Comparison of ENCODE assay signal across 26 cellular contexts in genomic region chr2:76204048-76204447, GRCh38.
"Had no signal": no experiment of that assay in that cellular context is flagged by ENCODE, and none has a peak within 500 bp of the region (broad histone marks: within the 10 kb centered on the region; RNA-seq: fewer than 3 reads in every experiment).

No MANE protein-coding gene starts in this region.

- H3K36me3 ChIP-seq: left ventricle myocardium inferior, ovary, right atrium auricular region, right lobe of liver, stomach, thyroid gland, transverse colon, upper lobe of left lung, vagina had no signal

- H3K27ac ChIP-seq: left ventricle myocardium inferior, ovary, right atrium auricular region, right lobe of liver, stomach, testis, thyroid gland, transverse colon, upper lobe of left lung, vagina had no signal

- H3K27me3 ChIP-seq: ovary, right atrium auricular region, right lobe of liver, stomach, testis, thyroid gland, transverse colon, upper lobe of left lung, vagina had no signal

- DNase-seq: hypothalamus; immature natural killer cell; kidney; left ventricle myocardium inferior; mesendoderm; midbrain; mucosa of descending colon; naive thymus-derived CD4-positive, alpha-beta T cell; ovary; right lobe of liver; stimulated activated CD4-positive, alpha-beta T cell treated with anti-CD3 and anti-CD28 coated beads, Interleukin-1b, Interleukin-23, amount 100 ng/mL, for 48 hours; stimulated activated CD4-positive, alpha-beta T cell treated with anti-CD3 and anti-CD28 coated beads, Interleukin-2, amount 100 ng/mL, for 48 hours; stimulated activated CD4-positive, alpha-beta T cell treated with anti-CD3 and anti-CD28 coated beads, Interleukin-4, amount 100 ng/mL, for 4 hours; stimulated activated CD8-positive, alpha-beta memory T cell treated with anti-CD3 and anti-CD28 coated beads, Interleukin-4, amount 100 ng/mL, for 48 hours; stimulated activated naive CD4-positive, alpha-beta T cell treated with Interleukin-2 at 50 U/mL for 16 hours; stomach; testis; thyroid gland; transverse colon; upper lobe of left lung had no signal

- H3K4me3 ChIP-seq: left ventricle myocardium inferior, lung, mucosa of descending colon, ovary, right atrium auricular region, right lobe of liver, smooth muscle cell, stomach, testis, thyroid gland, transverse colon, upper lobe of left lung, vagina had no signal

- ATAC-seq: mucosa of descending colon; naive thymus-derived CD4-positive, alpha-beta T cell; natural killer cell treated with Interleukin-12 subunit alpha and Interleukin-12 subunit beta and Interleukin-15 and Interleukin-18, amount 100 ng/mL, for 72 hours; right lobe of liver; stimulated activated memory B cell treated with anti-CD40 and anti-IgM and Interleukin-4, amounts not matched to agents 10 μg/mL and 1 μg/mL and 100 μg/mL, for 72 hours had no signal

- H3K9me3 ChIP-seq: left ventricle myocardium inferior, mucosa of descending colon, ovary, right atrium auricular region, right lobe of liver, stomach, testis, thyroid gland, transverse colon, upper lobe of left lung, vagina had no signal
